In genomic region chr3:133663569-133664313, GRCh38 we compare ENCODE assay signal across 8 cellular contexts. TPM values are rescaled to one million over a fixed set of nuclear protein-coding genes. Genes with fewer than 3 reads are reported as not detected.
DNase-seq lines count a peak whose midpoint lies in the region; ATAC-seq and TF ChIP-seq lines count a peak whose summit lies in the region.

No MANE protein-coding gene starts in this region.

- H3K27me3 ChIP-seq in mesenchymal stem cell (ENCODE audit: control insufficient read depth in 1 of 2, insufficient read depth in 1 of 2, low read length in 2 of 2): no peaks in the 10 kb centered on the region

- ATAC-seq in GM18505 (IDR thresholded peaks at IDR 0.05; ENCODE audit: unreplicated experiment) (peak; percentile 49), HG02973 (IDR thresholded peaks at IDR 0.05; ENCODE audit: unreplicated experiment) (peak; percentile 46), GM19324 (IDR thresholded peaks at IDR 0.05; ENCODE audit: low FRiP score, unreplicated experiment) (no peak)
- peak; percentile 51 for ATAC-seq in effector memory CD8-positive, alpha-beta T cell (replicated peaks)

- H3K27ac ChIP-seq in mesenchymal stem cell (ENCODE audit: low read length, poor library complexity, severe bottlenecking): no peak overlapping the region

- no peak overlapping the region for H2BK5ac ChIP-seq in mesenchymal stem cell (ENCODE audit: low read depth, low read length, poor library complexity, severe bottlenecking)

- H3K4me2 ChIP-seq in mesenchymal stem cell (ENCODE audit: low read length, poor library complexity, severe bottlenecking): no peak overlapping the region

- H3K4me1 ChIP-seq in mesenchymal stem cell (ENCODE audit: control insufficient read depth, insufficient read depth, low read depth, low read length): peaks cover 5% of the 10 kb centered on the region

- DNase-seq in CD14-positive monocyte (ENCODE audit: low spot score): no peak
- DNase-seq in NCI-H2029 treated with DMSO at 0.1 percent for 48 hours (lab: John Stamatoyannopoulos, UW): peak; percentile 65
- peak; percentile 10 to 43 (median 32) for DNase-seq in effector memory CD8-positive, alpha-beta T cell
- DNase-seq in mesenchymal stem cell: peak; percentile 68

- intact Hi-C loops in CD14-positive monocyte (cut with micrococcal nuclease): loop anchor here (5.0 to 10.0 kb wide), 3 partner anchors 86 to 939 kb away; partner anchors contain the start of genes NPHP3 (in 2 of the 2) and SRPRB (in 1 of the 2)

- no peak overlapping the region for H3K4me3 ChIP-seq in mesenchymal stem cell (ENCODE audit: insufficient read depth in 1 of 2, low read depth in 1 of 2, low read length in 2 of 2)

- no peaks in the 10 kb centered on the region for H3K9me3 ChIP-seq in mesenchymal stem cell (ENCODE audit: control insufficient read depth, low read length)

- H2BK12ac ChIP-seq in mesenchymal stem cell (ENCODE audit: low read length in 2 of 2): no peak overlapping the region

- peaks cover 10 to 12% of the 10 kb centered on the region in 2 donors for H3K36me3 Mint-ChIP-seq in CD14-positive monocyte
- peaks cover 6% of the 10 kb centered on the region for H3K36me3 Mint-ChIP-seq in T-helper 1 cell treated with Interleukin-12 subunit alpha and Interleukin-12 subunit beta and Interleukin-4 antibody, amounts not matched to agents 30 μg/mL and 1 μg/mL, for 36 hours (ENCODE audit: low read depth)
- peaks cover 4% of the 10 kb centered on the region for H3K36me3 Mint-ChIP-seq in effector memory CD8-positive, alpha-beta T cell (ENCODE audit: insufficient read depth)

- no peak overlapping the region for H2AK5ac ChIP-seq in mesenchymal stem cell (ENCODE audit: low read length, severe bottlenecking)

- H3K79me1 ChIP-seq in mesenchymal stem cell (replicated peaks; ENCODE audit: low read length, poor library complexity, severe bottlenecking): peaks cover 13% of the 10 kb centered on the region

- H3K36me3 ChIP-seq in mesenchymal stem cell (ENCODE audit: control insufficient read depth in 1 of 2, insufficient read depth in 2 of 2, low read depth in 1 of 2, low read length in 2 of 2): peaks cover 0 to 3% of the 10 kb centered on the region in 2 experiments

- no peak overlapping the region for H2BK15ac ChIP-seq in mesenchymal stem cell (ENCODE audit: low read depth, poor library complexity, severe bottlenecking)

- H3K4me1 Mint-ChIP-seq in CD14-positive monocyte: peaks cover 40% of the 10 kb centered on the region
- peaks cover 30% of the 10 kb centered on the region for H3K4me1 Mint-ChIP-seq in T-helper 1 cell treated with Interleukin-12 subunit alpha and Interleukin-12 subunit beta and Interleukin-4 antibody, amounts not matched to agents 30 μg/mL and 1 μg/mL, for 36 hours (ENCODE audit: low read depth)
- H3K4me1 Mint-ChIP-seq in effector memory CD8-positive, alpha-beta T cell (ENCODE audit: low read depth in 2 of 2): peaks cover 28 to 40% of the 10 kb centered on the region in 2 donors

- no peak overlapping the region for H2BK120ac ChIP-seq in mesenchymal stem cell (ENCODE audit: low read depth, low read length)

- H3K4me3 Mint-ChIP-seq in CD14-positive monocyte: no peak overlapping the region
- H3K4me3 Mint-ChIP-seq in T-helper 1 cell treated with Interleukin-12 subunit alpha and Interleukin-12 subunit beta and Interleukin-4 antibody, amounts not matched to agents 30 μg/mL and 1 μg/mL, for 36 hours: peak overlapping the region; percentile 60
- H3K4me3 Mint-ChIP-seq in effector memory CD8-positive, alpha-beta T cell: peak overlapping the region; percentile 76 to 96

- peak; percentile 79 for TF ChIP-seq CTCF in CD14-positive monocyte (IDR thresholded peaks at IDR 0.05)

- H2AFZ ChIP-seq in mesenchymal stem cell (ENCODE audit: low read depth, low read length): no peak overlapping the region

- no peak overlapping the region for H3K14ac ChIP-seq in mesenchymal stem cell (ENCODE audit: low read length in 2 of 2)

- no peak overlapping the region for H4K8ac ChIP-seq in mesenchymal stem cell (ENCODE audit: low read length)

- peak overlapping the region in 2 of 7 donors; percentile 19 to 63 for H3K27ac Mint-ChIP-seq in CD14-positive monocyte
- H3K27ac Mint-ChIP-seq in T-helper 1 cell treated with Interleukin-12 subunit alpha and Interleukin-12 subunit beta and Interleukin-4 antibody, amounts not matched to agents 30 μg/mL and 1 μg/mL, for 36 hours: peak overlapping the region; percentile 51
- H3K27ac Mint-ChIP-seq in effector memory CD8-positive, alpha-beta T cell: peak overlapping the region; percentile 67 to 91

- H3K27me3 Mint-ChIP-seq in CD14-positive monocyte (ENCODE audit: low read depth in 3 of 3): peaks cover 0 to 2% (median 0%) of the 10 kb centered on the region in 3 donors
- H3K27me3 Mint-ChIP-seq in T-helper 1 cell treated with Interleukin-12 subunit alpha and Interleukin-12 subunit beta and Interleukin-4 antibody, amounts not matched to agents 30 μg/mL and 1 μg/mL, for 36 hours (ENCODE audit: low read depth): no peaks in the 10 kb centered on the region
- H3K27me3 Mint-ChIP-seq in effector memory CD8-positive, alpha-beta T cell: no peaks in the 10 kb centered on the region

- no peak for TF ChIP-seq POLR2A in GM18505 (IDR thresholded peaks at IDR 0.05; ENCODE audit: borderline replicate concordance, extremely low read depth, insufficient read depth, insufficient read length)

- 54% methylated on average over 6 of the region's 7 CpGs for WGBS in mesenchymal stem cell

- H4K91ac ChIP-seq in mesenchymal stem cell (ENCODE audit: low read length): no peak overlapping the region

- H3K18ac ChIP-seq in mesenchymal stem cell (ENCODE audit: low read depth in 1 of 2, low read length in 2 of 2): no peak overlapping the region

- no peak overlapping the region for H3K4ac ChIP-seq in mesenchymal stem cell (ENCODE audit: low read depth in 1 of 2, low read length in 2 of 2)

- no peak overlapping the region for H3K9ac ChIP-seq in mesenchymal stem cell (ENCODE audit: low read length)

- H3K23ac ChIP-seq in mesenchymal stem cell (ENCODE audit: low read length in 2 of 2): no peak overlapping the region

- no peaks in the 10 kb centered on the region for H3K9me3 Mint-ChIP-seq in CD14-positive monocyte
- H3K9me3 Mint-ChIP-seq in T-helper 1 cell treated with Interleukin-12 subunit alpha and Interleukin-12 subunit beta and Interleukin-4 antibody, amounts not matched to agents 30 μg/mL and 1 μg/mL, for 36 hours: no peaks in the 10 kb centered on the region
- no peaks in the 10 kb centered on the region for H3K9me3 Mint-ChIP-seq in effector memory CD8-positive, alpha-beta T cell

RNA-seq across cellular contexts. Expression of gene TOPBP1, which starts 2.0 kb away (rescaled TPM):
- polyA plus RNA-seq in CD14-positive monocyte: 1 to 10 TPM; 4.9 to 7.0 TPM
- polyA plus RNA-seq in mesenchymal stem cell (2013, experiment 1 of 2): 11.4 TPM
- polyA plus RNA-seq in mesenchymal stem cell (2013, experiment 2 of 2): 11.3 TPM

Comparison
In these comparisons a context has a peak if more than half of its experiments do, and no peak if none do; other contexts are left out.
1. H3K4me3 Mint-ChIP-seq: peak in T-helper 1 cell treated with Interleukin-12 subunit alpha and Interleukin-12 subunit beta and Interleukin-4 antibody, amounts not matched to agents 30 μg/mL and 1 μg/mL, for 36 hours (single experiment) and effector memory CD8-positive, alpha-beta T cell (2 of 2); none in CD14-positive monocyte (0 of 2).